ENCODE assay signal across 35 cellular contexts in genomic region chr14:81818271-81818670, GRCh38.
"Had no signal": no experiment of that assay in that cellular context is flagged by ENCODE, and none has a peak within 500 bp of the region (broad histone marks: within the 10 kb centered on the region; RNA-seq: fewer than 3 reads in every experiment).

No MANE protein-coding gene starts in this region.

- H3K9me3 Mint-ChIP-seq: activated B cell treated with CpG ODN at 0.5 μM for 24 hours; activated naive CD8-positive, alpha-beta T cell treated with anti-CD3 and anti-CD28 coated beads, Interleukin-2, amount 50 U/mL, for 24 hours; activated T-cell treated with anti-CD3 and anti-CD28 coated beads, Interleukin-2, amount 50 U/mL, for 4 hours had no signal

- H3K4me3 Mint-ChIP-seq: activated B cell treated with CpG ODN at 0.5 μM for 24 hours; activated CD4-positive, alpha-beta memory T cell treated with anti-CD3 and anti-CD28 coated beads for 36 hours; activated naive CD4-positive, alpha-beta T cell treated with anti-CD3 and anti-CD28 coated beads for 36 hours; activated naive CD8-positive, alpha-beta T cell; activated naive CD8-positive, alpha-beta T cell treated with anti-CD3 and anti-CD28 coated beads, Interleukin-2, amount 50 U/mL, for 24 hours; activated T-cell treated with anti-CD3 and anti-CD28 coated beads, Interleukin-2, amount 50 U/mL, for 4 hours; activated T-helper 1 cell treated with anti-CD3 and anti-CD28 coated beads, Interleukin-12 subunit alpha, Interleukin-12 subunit beta, Interleukin-2, Interleukin-4 antibody, amounts not matched to agents 30 ng/mL and 10 ng/mL and 1 ng/mL, durations not matched to agents 14 hours and 24 hours and 36 hours; brain had no signal

- H3K27ac Mint-ChIP-seq: activated B cell treated with CpG ODN at 0.5 μM for 24 hours; activated CD4-positive, alpha-beta memory T cell treated with anti-CD3 and anti-CD28 coated beads for 36 hours; activated naive CD4-positive, alpha-beta T cell treated with anti-CD3 and anti-CD28 coated beads for 36 hours; activated naive CD8-positive, alpha-beta T cell; activated naive CD8-positive, alpha-beta T cell treated with anti-CD3 and anti-CD28 coated beads, Interleukin-2, amount 50 U/mL, for 24 hours; activated T-helper 1 cell treated with anti-CD3 and anti-CD28 coated beads, Interleukin-12 subunit alpha, Interleukin-12 subunit beta, Interleukin-2, Interleukin-4 antibody, amounts not matched to agents 30 ng/mL and 10 ng/mL and 1 ng/mL, durations not matched to agents 14 hours and 24 hours and 36 hours; brain had no signal

- H3K4me3 ChIP-seq: K562, PC-9 had no signal

- ATAC-seq: activated naive CD8-positive, alpha-beta T cell treated with anti-CD3 and anti-CD28 coated beads, Interleukin-2, amount 50 U/mL, for 24 hours; activated T-cell treated with anti-CD3 and anti-CD28 coated beads, Interleukin-2, amount 50 U/mL, for 4 hours; K562 had no signal

- H3K4me1 Mint-ChIP-seq: activated B cell treated with CpG ODN at 0.5 μM for 24 hours; activated naive CD8-positive, alpha-beta T cell treated with anti-CD3 and anti-CD28 coated beads, Interleukin-2, amount 50 U/mL, for 24 hours had no signal

- H2AFZ ChIP-seq: PC-9 had no signal

- H3K4me2 ChIP-seq: PC-9 had no signal

- H3K27ac ChIP-seq: PC-9, RWPE1, VCaP had no signal

- H3K27me3 Mint-ChIP-seq: activated B cell treated with CpG ODN at 0.5 μM for 24 hours; activated CD4-positive, alpha-beta memory T cell treated with anti-CD3 and anti-CD28 coated beads for 36 hours; activated naive CD8-positive, alpha-beta T cell; activated naive CD8-positive, alpha-beta T cell treated with anti-CD3 and anti-CD28 coated beads, Interleukin-2, amount 50 U/mL, for 24 hours had no signal

- H3K36me3 Mint-ChIP-seq: activated CD4-positive, alpha-beta memory T cell treated with anti-CD3 and anti-CD28 coated beads for 36 hours; activated naive CD8-positive, alpha-beta T cell; brain had no signal

- DNase-seq: activated B cell treated with CpG ODN at 0.5 μM for 24 hours; activated CD4-positive, alpha-beta memory T cell treated with anti-CD3 and anti-CD28 coated beads for 36 hours; activated CD4-positive, alpha-beta T cell treated with anti-CD3 and anti-CD28 coated beads for 4 hours; activated CD4-positive, alpha-beta T cell treated with anti-CD3 and anti-CD28 coated beads, Interleukin-2, amount 50 U/mL, for 1 hour; activated CD4-positive, CD25-positive, alpha-beta regulatory T cell treated with anti-CD3 and anti-CD28 coated beads, Interleukin-2, amount 50 U/mL, for 72 hours; activated CD8-positive, alpha-beta memory T cell treated with anti-CD3 and anti-CD28 coated beads, Interleukin-2, amount 50 U/mL, for 4 hours; activated gamma-delta T cell treated with Interleukin-2 at 50 U/mL for 16 hours; activated naive CD4-positive, alpha-beta T cell treated with anti-CD3 and anti-CD28 coated beads for 36 hours; activated naive CD8-positive, alpha-beta T cell treated with anti-CD3 and anti-CD28 coated beads, Interleukin-2, amount 50 U/mL, for 24 hours; activated T-cell treated with anti-CD3 and anti-CD28 coated beads for 4 hours; activated T-cell treated with anti-CD3 and anti-CD28 coated beads, Interleukin-2, amount 50 U/mL, for 4 hours; anterior cingulate cortex; central memory CD4-positive, alpha-beta T cell; NCI-H1105; NCI-H1436; NCI-H1694; NCI-H1930; NCI-H2081 treated with DMSO at 0.1 percent for 48 hours; NCI-H2171; NCI-H226; NCI-H446 treated with DMSO at 0.1 percent for 48 hours; NCI-H524; NCI-H774; PC-9; Right ventricle myocardium superior; SW 1271; T-helper 1 cell; T-helper 2 cell; T-helper 9 cell had no signal
